1 cellular context compared by ENCODE assay signal in genomic region chr19:4914736-4915501, GRCh38.
TF ChIP-seq lines count a peak whose summit lies in the region.

No MANE protein-coding gene starts in this region.

TF ChIP-seq in GM12878, 131 proteins besides CTCF, POLR2A, EP300 and RAD21:
- TF ChIP-seq MEF2B (IDR thresholded peaks at IDR 0.05; ENCODE audit: partially characterized antibody, poor library complexity, severe bottlenecking) (no peak), TCF12 (IDR thresholded peaks at IDR 0.05; ENCODE audit: low read depth, low read length) (0 out of 2 replicates have a peak, but pooled peaks have one; percentile 40), SIN3A (IDR thresholded peaks at IDR 0.05; ENCODE audit: low read depth, low read length) (no peak), YY1 (IDR thresholded peaks at IDR 0.05; ENCODE audit: low read depth, low read length) (0 out of 2 replicates have a peak, but pooled peaks have one; percentile 7), SREBF2 (IDR thresholded peaks at IDR 0.05; ENCODE audit: low read length) (no peak), CBX3 (IDR thresholded peaks at IDR 0.05; ENCODE audit: borderline replicate concordance, low read depth) (no peak), ZNF622 (IDR thresholded peaks at IDR 0.05) (no peak), MLLT1 (IDR thresholded peaks at IDR 0.05) (peak; percentile 66), NFIC (IDR thresholded peaks at IDR 0.05; ENCODE audit: low read depth, low read length) (no peak), HDAC2 (IDR thresholded peaks at IDR 0.05) (no peak), EED (IDR thresholded peaks at IDR 0.05; ENCODE audit: low read depth) (no peak), ZBTB40 (IDR thresholded peaks at IDR 0.05; ENCODE audit: borderline replicate concordance) (peak; percentile 71)
